13 cellular contexts compared by ENCODE assay signal in the genomic region with DNA sequence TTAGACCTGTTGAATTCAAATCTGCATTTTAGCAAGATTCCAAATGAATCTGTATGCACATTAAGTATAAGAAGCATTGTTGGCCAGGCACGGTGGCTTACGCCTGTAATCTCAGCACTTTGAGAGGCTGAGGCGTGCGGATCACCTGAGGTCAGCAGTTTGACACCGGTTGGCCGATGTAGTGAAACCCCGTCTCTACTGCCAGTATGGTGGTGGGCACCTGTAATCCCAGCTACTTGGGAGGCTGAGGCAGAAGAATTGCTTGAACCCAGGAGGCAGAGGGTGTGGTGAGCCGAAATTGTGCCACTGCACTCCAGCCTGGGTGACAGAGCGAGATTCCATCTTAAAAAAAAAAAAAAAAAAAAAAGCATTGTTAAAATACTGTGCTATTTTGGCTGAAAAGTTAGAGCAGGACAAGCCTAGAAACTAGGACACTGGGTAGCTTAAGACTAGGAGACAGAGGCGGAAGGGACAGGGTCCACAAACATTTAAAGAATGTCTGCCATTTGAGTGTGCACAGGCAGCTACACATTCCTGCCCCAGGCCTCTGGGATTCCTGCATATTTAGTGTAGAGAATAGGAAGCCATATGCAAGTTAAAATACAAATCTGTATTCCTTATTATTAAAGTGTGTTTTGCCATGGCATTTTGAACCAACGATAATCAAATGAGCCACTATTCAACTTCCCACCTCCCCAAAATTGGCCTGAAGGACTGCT. TPM values are rescaled to one million over a fixed set of nuclear protein-coding genes. Genes with fewer than 3 reads are reported as not detected.
DNase-seq lines count a peak whose midpoint lies in the region; ATAC-seq and TF ChIP-seq lines count a peak whose summit lies in the region.
"Had no signal": no experiment of that assay in that cellular context is flagged by ENCODE, and none has a peak within 500 bp of the region (broad histone marks: within the 10 kb centered on the region; RNA-seq: fewer than 3 reads in every experiment).

No MANE protein-coding gene starts in this region.

- no peak for TF ChIP-seq POLR2A in sigmoid colon (IDR thresholded peaks at IDR 0.05)

- H3K9me3 ChIP-seq in left ventricle myocardium inferior (replicated peaks) (no peaks in the 10 kb centered on the region), upper lobe of right lung (no peaks in the 10 kb centered on the region), sigmoid colon (no peaks in the 10 kb centered on the region)
- H3K9me3 ChIP-seq: esophagus squamous epithelium had no signal

- H3K27me3 ChIP-seq in left ventricle myocardium inferior (ENCODE audit: low read depth) (peaks cover 27% of the 10 kb centered on the region), kidney epithelial cell (ENCODE audit: control insufficient read depth, insufficient read depth, low read length) (no peaks in the 10 kb centered on the region), upper lobe of right lung (no peaks in the 10 kb centered on the region), sigmoid colon (no peaks in the 10 kb centered on the region)
- H3K27me3 ChIP-seq: esophagus squamous epithelium had no signal

- TF ChIP-seq EP300 in sigmoid colon (IDR thresholded peaks at IDR 0.05) = no peak

- WGBS in sigmoid colon, 2 donors = 95 to 98% methylated on average over 11 of the region's 11 CpGs

- DNase-seq in left ventricle myocardium inferior (no peak), Right ventricle myocardium inferior (ENCODE audit: missing footprints) (no peak), astrocyte of the hippocampus (ENCODE audit: low read depth, low spot score) (peak; percentile 85), kidney epithelial cell (ENCODE audit: low read depth) (peak; percentile 25), caudate nucleus (lab: John Stamatoyannopoulos, UW) (no peak), upper lobe of right lung (no peak), sigmoid colon (no peak)
- DNase-seq: activated B cell treated with CpG ODN at 0.5 μM for 24 hours; activated T-cell treated with anti-CD3 and anti-CD28 coated beads, Interleukin-2, amount 50 U/mL, for 4 hours; esophagus squamous epithelium; NCI-H446 treated with DMSO at 0.1 percent for 48 hours; SHP77 had no signal

- H3K36me3 ChIP-seq in left ventricle myocardium inferior (no peaks in the 10 kb centered on the region), kidney epithelial cell (ENCODE audit: control insufficient read depth, insufficient read depth, low read length) (no peaks in the 10 kb centered on the region), upper lobe of right lung (no peaks in the 10 kb centered on the region), sigmoid colon (no peaks in the 10 kb centered on the region)
- H3K36me3 ChIP-seq: esophagus squamous epithelium had no signal

- H3K4me3 ChIP-seq in left ventricle myocardium inferior (no peak overlapping the region), kidney epithelial cell (ENCODE audit: low read depth, low read length) (no peak overlapping the region), upper lobe of right lung (no peak overlapping the region), sigmoid colon (no peak overlapping the region)
- H3K4me3 ChIP-seq: esophagus squamous epithelium had no signal

- H3K27ac ChIP-seq in left ventricle myocardium inferior (replicated peaks) (peak overlapping the region; percentile 81), caudate nucleus (ENCODE audit: low read depth, low read length) (no peak overlapping the region), upper lobe of right lung (no peak overlapping the region), sigmoid colon (no peak overlapping the region)

- intact Hi-C loops in left ventricle myocardium inferior (cut with micrococcal nuclease) (no loop called here), Right ventricle myocardium inferior (cut with DNase I) (loop anchor here (5.0 kb wide), 1 partner anchor 44 kb away; a partner anchor contains a TSS), upper lobe of right lung (cut with DNase I) (no loop called here), sigmoid colon (cut with DNase I) (no loop called here)

- H3K4me1 ChIP-seq in left ventricle myocardium inferior = peaks cover 24% of the 10 kb centered on the region
- peaks cover 11% of the 10 kb centered on the region for H3K4me1 ChIP-seq in upper lobe of right lung
- no peaks in the 10 kb centered on the region for H3K4me1 ChIP-seq in sigmoid colon

- ATAC-seq in Right ventricle myocardium inferior = no peak
- ATAC-seq in HG03280 (IDR thresholded peaks at IDR 0.05; ENCODE audit: unreplicated experiment) = no peak
- ATAC-seq in upper lobe of right lung = no peak
- ATAC-seq: activated T-cell treated with anti-CD3 and anti-CD28 coated beads, Interleukin-2, amount 50 U/mL, for 4 hours had no signal

- TF ChIP-seq CTCF in left ventricle myocardium inferior (IDR thresholded peaks at IDR 0.05; ENCODE audit: borderline replicate concordance) = no peak
- no peak for TF ChIP-seq CTCF in kidney epithelial cell (IDR thresholded peaks at IDR 0.05; ENCODE audit: insufficient read depth, low read length, poor library complexity, severe bottlenecking)
- TF ChIP-seq CTCF in upper lobe of right lung (IDR thresholded peaks at IDR 0.05) = no peak
- TF ChIP-seq CTCF in sigmoid colon (IDR thresholded peaks at IDR 0.05) = no peak

RNA-seq across cellular contexts. Expression of a gene that starts 45.1 kb away (rescaled TPM):
- 1,882 TPM for total RNA-seq in left ventricle myocardium inferior
- 1,647 TPM for total RNA-seq in Right ventricle myocardium inferior
- 16,505 and 18,187 TPM in 2 replicates for total RNA-seq in kidney epithelial cell
- 9,028 TPM for total RNA-seq in upper lobe of right lung
- over 10,000 TPM; 10,846 to 15,452 (median 12,894) TPM for total RNA-seq in sigmoid colon
- polyA plus RNA-seq in sigmoid colon = over 10,000 TPM in 1 of 3 donors, 1,000 to 10,000 TPM in 2; 8,557 to 12,921 (median 9,843) TPM

Comparison
In these comparisons a context has a peak if more than half of its experiments do, and no peak if none do; other contexts are left out.
1. DNase-seq: peak in astrocyte of the hippocampus (single experiment) and kidney epithelial cell (single experiment); none in left ventricle myocardium inferior (single experiment), Right ventricle myocardium inferior (single experiment), caudate nucleus (0 of 61), upper lobe of right lung (single experiment) and sigmoid colon (single experiment).